In the genomic region with DNA sequence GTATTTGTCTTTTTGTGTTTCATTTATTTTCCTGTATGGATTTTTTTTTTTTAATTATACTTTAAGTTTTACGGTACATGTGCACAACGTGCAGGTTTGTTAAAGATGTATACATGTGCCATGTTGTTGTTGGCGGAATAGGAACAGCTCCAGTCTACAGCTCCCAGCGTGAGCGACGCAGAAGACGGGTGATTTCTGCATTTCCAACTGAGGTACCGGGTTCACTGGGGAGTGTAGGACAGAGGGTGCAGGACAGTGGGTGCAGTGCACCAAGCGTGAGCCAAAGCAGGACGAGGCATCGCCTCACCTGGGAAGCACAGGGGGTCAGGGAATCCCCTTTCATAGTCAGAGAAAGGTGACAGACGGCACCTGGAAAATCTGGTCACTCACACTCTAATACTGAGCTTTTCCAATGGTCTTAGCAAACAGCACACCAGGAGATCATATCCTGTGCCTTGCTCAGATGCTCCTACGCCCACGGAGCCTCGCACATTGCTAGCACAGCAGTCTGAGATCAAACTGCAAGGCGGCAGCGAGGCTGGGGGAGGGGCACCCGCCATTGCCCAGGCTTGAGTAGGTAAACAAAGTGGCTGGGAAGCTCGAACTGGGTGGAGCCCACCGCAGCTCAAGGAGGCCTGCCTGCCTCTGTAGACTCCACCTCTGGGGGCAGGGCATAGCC, we compare ENCODE assay signal across 8 cellular contexts.
DNase-seq lines count a peak whose midpoint lies in the region; ATAC-seq and TF ChIP-seq lines count a peak whose summit lies in the region.
"Not testable (repeated sequence)": the region's sequence is repeated elsewhere in the genome, so short reads cannot be mapped to it uniquely, and the experiment has no call there.

No MANE protein-coding gene starts in this region.

- H3K4me1 ChIP-seq in HEK293 (ENCODE audit: control insufficient read depth, insufficient read depth, low read length), result not testable (repeated sequence)
- H3K4me1 ChIP-seq in iPS-18a (ENCODE audit: control insufficient read depth, low read depth, low read length), result peaks cover 27% of the 10 kb centered on the region

- TF ChIP-seq CTCF in HEK293 (tag by site-specific recombination; IDR thresholded peaks at IDR 0.05); WERI-Rb-1 (IDR thresholded peaks at IDR 0.05; ENCODE audit: low read depth, low read length): not testable (repeated sequence)

- H3K4me3 ChIP-seq in HEK293 (ENCODE audit: low read depth, low read length); WERI-Rb-1 (ENCODE audit: low read depth, low read length): not testable (repeated sequence)
- H3K4me3 ChIP-seq in iPS-18a (ENCODE audit: low read length), result peak overlapping the region; percentile 22

- POLR2A ChIA-PET in HEK293 (lab: Yijun Ruan, JAX), result not testable (repeated sequence)

- ATAC-seq in stimulated activated naive CD8-positive, alpha-beta T cell treated with anti-CD3 and anti-CD28 coated beads, Interleukin-15, Interleukin-2, amounts not matched to agents 100 U/mL and 50 U/mL, for 24 hours, result not testable (repeated sequence)

- not testable (repeated sequence) for H3K36me3 ChIP-seq in HEK293 (ENCODE audit: control insufficient read depth in 2 of 2, insufficient read depth in 1 of 2, low read length in 2 of 2); WERI-Rb-1; iPS-18a (ENCODE audit: control insufficient read depth, low read depth, low read length)

- H3K9me3 ChIP-seq in HEK293 (ENCODE audit: control insufficient read depth, insufficient read depth, low read depth, low read length); WERI-Rb-1 (ENCODE audit: severe bottlenecking); iPS-18a (ENCODE audit: control insufficient read depth, low read depth, low read length): not testable (repeated sequence)

- DNase-seq in NCI-H345 (lab: John Stamatoyannopoulos, UW) (peak; percentile 44), WERI-Rb-1 (peak; percentile 17), activated T-cell treated with anti-CD3 and anti-CD28 coated beads for 24 hours (ENCODE audit: low read depth) (peak; percentile 15)
- peak; percentile 36 for DNase-seq in activated naive CD4-positive, alpha-beta T cell treated with anti-CD3 and anti-CD28 coated beads, Interleukin-2, amount 50 U/mL, for 16 hours
- DNase-seq in stimulated activated CD4-positive, alpha-beta T cell treated with anti-CD3 and anti-CD28 coated beads, Interleukin-15, amount 100 ng/mL, for 24 hours, result peak; percentile 61
- DNase-seq in stimulated activated naive CD8-positive, alpha-beta T cell treated with anti-CD3 and anti-CD28 coated beads, Interleukin-15, Interleukin-2, amounts not matched to agents 100 U/mL and 50 U/mL, for 24 hours, result peak; percentile 23

- H3K27ac ChIP-seq in HEK293 (ENCODE audit: extremely low read depth, low read depth, low read length); WERI-Rb-1; iPS-18a (ENCODE audit: low read length): not testable (repeated sequence)

- not testable (repeated sequence) for H3K27me3 ChIP-seq in WERI-Rb-1 (ENCODE audit: insufficient read depth, low read depth, severe bottlenecking); iPS-18a (ENCODE audit: control insufficient read depth, insufficient read depth, low read length)

- not testable (repeated sequence) for H3K9ac ChIP-seq in iPS-18a (ENCODE audit: low read length)

- CTCF ChIA-PET in HEK293 (lab: Yijun Ruan, JAX), result not testable (repeated sequence)

TF ChIP-seq in HEK293, 187 proteins besides CTCF, POLR2A, EP300 and RAD21:
- TF ChIP-seq TRIM28 (IDR thresholded peaks at IDR 0.05; ENCODE audit: borderline replicate concordance, low read length) (0 out of 2 replicates have a peak, but pooled peaks have one; percentile 37), ZNF341 (tag by site-specific recombination; IDR thresholded peaks at IDR 0.05; ENCODE audit: low read depth) (peak; percentile 14; the same call in 1 of the 2 replicates)
